Comparison of ENCODE assay signal across 8 cellular contexts in the genomic region with DNA sequence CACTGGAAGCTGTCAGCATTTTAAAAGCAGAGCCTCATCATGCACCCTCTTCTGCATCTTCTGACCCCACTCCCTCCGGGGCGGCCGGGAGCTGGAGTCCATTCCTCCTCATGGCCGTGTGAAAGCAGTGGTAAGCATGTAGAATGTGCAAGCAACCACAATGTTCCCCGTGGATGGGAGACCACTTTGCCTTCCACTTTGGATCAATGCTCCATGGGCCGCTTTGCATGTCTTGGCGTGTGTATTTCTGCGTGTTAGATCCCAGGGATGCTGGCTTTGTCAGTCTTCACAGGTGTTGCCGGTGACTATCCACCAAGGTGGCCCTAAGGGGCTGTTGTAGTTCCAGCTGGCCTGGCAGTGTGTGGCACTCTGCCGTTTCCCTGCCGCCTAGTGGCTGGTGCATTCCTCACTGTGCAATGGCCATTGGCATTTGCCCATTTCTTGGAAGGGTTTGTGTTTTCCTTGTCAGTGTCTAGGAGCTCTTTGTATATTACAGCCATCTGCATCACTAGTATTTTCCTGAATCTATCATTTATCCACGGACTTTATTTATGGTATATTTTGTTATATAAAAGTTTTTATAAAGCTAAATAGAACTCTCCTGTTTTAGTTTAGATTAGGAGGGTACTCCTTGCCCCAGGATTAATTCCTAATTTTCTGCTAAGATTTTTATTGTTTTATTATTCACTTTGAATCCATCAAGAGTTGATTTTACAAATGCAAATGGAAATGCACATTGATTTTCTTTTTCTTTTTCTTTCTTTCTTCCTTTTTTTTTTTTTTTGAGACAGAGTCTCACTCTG. TPM values are rescaled to one million over a fixed set of nuclear protein-coding genes. Genes with fewer than 3 reads are reported as not detected.
DNase-seq lines count a peak whose midpoint lies in the region; ATAC-seq and TF ChIP-seq lines count a peak whose summit lies in the region.

No MANE protein-coding gene starts in this region.

- peaks cover 0 to 17% (median 0%) of the 10 kb centered on the region in 3 donors for H3K4me1 ChIP-seq in gastroesophageal sphincter

- H3K9me3 ChIP-seq in gastroesophageal sphincter: no peaks in the 10 kb centered on the region

- TF ChIP-seq CTCF in RWPE1 (conservative IDR thresholded peaks at IDR 0.05; ENCODE audit: low read depth) (peak; percentile 81), gastroesophageal sphincter (IDR thresholded peaks at IDR 0.05) (peak in 3 of 4 experiments; percentile 21 to 49 (median 32))

- CTCF ChIA-PET in RWPE1 (lab: Yijun Ruan, JAX): interaction anchor here (0.6 to 1.8 kb wide), 14 partner anchors 9 to 391 kb away, joined by 3 to 16 read pairs (median 5); a partner anchor contains a TSS

- H3K4me3 ChIP-seq in H7 (ENCODE audit: insufficient read depth, low read depth, low read length) (no peak overlapping the region), gastroesophageal sphincter (no peak overlapping the region), skin epidermis (no peak overlapping the region)

- H3K27ac ChIP-seq in RWPE1 (peak overlapping the region; percentile 100), gastroesophageal sphincter (peak overlapping the region in 2 of 4 donors; percentile 62 to 67), skin epidermis (peak overlapping the region in 17 of 21 experiments; percentile 23 to 87 (median 77))

- POLR2A ChIA-PET in RWPE1 (lab: Yijun Ruan, JAX; ENCODE audit: low non-redundant PET): interaction anchor here (0.6 to 1.2 kb wide), 6 partner anchors 8 to 47 kb away, joined by 3 to 6 read pairs (median 3); a partner anchor contains a TSS

- no peak for TF ChIP-seq EP300 in gastroesophageal sphincter (IDR thresholded peaks at IDR 0.05)

- ATAC-seq in gastroesophageal sphincter (no peak), HG03095 (IDR thresholded peaks at IDR 0.05; ENCODE audit: unreplicated experiment) (no peak), HG02938 (IDR thresholded peaks at IDR 0.05; ENCODE audit: unreplicated experiment) (no peak)

- H3K27me3 ChIP-seq in H7 (ENCODE audit: control insufficient read depth, insufficient read depth, low read length): no peaks in the 10 kb centered on the region
- H3K27me3 ChIP-seq in gastroesophageal sphincter: peaks cover 9% of the 10 kb centered on the region

- H3K36me3 ChIP-seq in H7 (replicated peaks; ENCODE audit: control insufficient read depth, insufficient read depth, low read length) (no peaks in the 10 kb centered on the region), gastroesophageal sphincter (no peaks in the 10 kb centered on the region)

- whole genome bisulfite sequencing in gastroesophageal sphincter (ENCODE audit: low coverage in 1 of 2), 2 donors: 67 to 79% methylated on average over 7 to 10 of the region's 12 CpGs

- DNase-seq in H7: peak; percentile 71
- DNase-seq in RWPE1 (ENCODE audit: low spot score): peak; percentile 52
- DNase-seq in NCI-H2029 treated with DMSO at 0.1 percent for 48 hours (lab: John Stamatoyannopoulos, UW): no peak
- DNase-seq in kidney glomerular epithelial cell (lab: John Stamatoyannopoulos, UW): no peak

- TF ChIP-seq POLR2A in gastroesophageal sphincter (IDR thresholded peaks at IDR 0.05): no peak

RNA-seq across cellular contexts. Expression of a gene that starts 5.8 kb away (rescaled TPM):
- 0.24 and 0.26 TPM in 2 replicates for total RNA-seq in H7 (2014; rRNA removed; shearing (Covaris generic))
- 10 to 100 TPM in 1 of 4 donors, 1 to 10 TPM in 3; 1.6 to 18.8 (median 3.1) TPM for total RNA-seq in gastroesophageal sphincter

RNA-seq across cellular contexts. Expression of a gene that starts 37.5 kb away (rescaled TPM):
- total RNA-seq in H7 (2014; rRNA removed; shearing (Covaris generic)): not detected in 2 replicates
- not detected for total RNA-seq in gastroesophageal sphincter

Comparison
In these comparisons a context has a peak if more than half of its experiments do, and no peak if none do; other contexts are left out.
1. DNase-seq: peak in H7 (single experiment) and RWPE1 (single experiment); none in NCI-H2029 treated with DMSO at 0.1 percent for 48 hours (single experiment) and kidney glomerular epithelial cell (single experiment).